ENCODE assay signal across 13 cellular contexts in the genomic region with DNA sequence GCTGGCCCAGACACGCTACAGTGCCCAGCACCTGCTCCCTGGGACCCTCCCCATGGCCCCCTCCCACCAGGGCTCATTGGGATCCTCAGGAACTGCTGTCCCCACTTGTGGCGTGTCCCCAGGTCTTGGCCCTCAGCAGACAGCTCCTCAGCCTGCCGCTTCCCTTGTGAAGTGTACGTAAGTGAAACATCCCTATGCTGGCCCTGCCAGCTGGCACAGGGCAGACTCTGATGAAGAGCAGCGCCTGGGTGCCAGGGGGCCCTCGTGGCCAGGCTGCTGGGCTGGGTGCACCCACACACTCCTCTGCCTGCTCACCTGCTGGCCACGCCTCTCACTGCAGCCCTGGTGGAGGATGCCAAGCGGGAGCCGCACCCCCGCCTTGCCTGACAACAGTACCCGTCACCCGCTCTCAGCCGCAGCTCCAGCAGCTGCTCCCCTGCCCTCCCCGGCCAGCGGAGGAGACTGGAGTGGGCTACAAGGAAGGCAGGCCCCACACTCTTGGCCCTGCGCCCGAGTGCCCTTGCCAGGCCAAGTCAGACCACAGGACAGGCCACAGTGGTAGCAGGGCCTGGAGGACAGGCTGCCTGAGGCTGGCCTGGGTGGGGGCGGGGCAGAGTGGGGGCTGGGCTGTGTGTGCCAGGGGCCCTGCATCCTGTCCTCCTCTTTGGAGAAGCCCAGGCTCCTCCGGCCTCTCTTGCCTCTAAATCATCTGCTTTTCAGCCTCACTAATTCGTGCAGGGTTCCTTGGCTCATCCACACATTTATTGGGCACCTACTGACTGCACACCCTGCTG. TPM values are rescaled to one million over a fixed set of nuclear protein-coding genes. Genes with fewer than 3 reads are reported as not detected.
DNase-seq lines count a peak whose midpoint lies in the region; ATAC-seq and TF ChIP-seq lines count a peak whose summit lies in the region.
"Had no signal": no experiment of that assay in that cellular context is flagged by ENCODE, and none has a peak within 500 bp of the region (broad histone marks: within the 10 kb centered on the region; RNA-seq: fewer than 3 reads in every experiment).

No MANE protein-coding gene starts in this region.

- H3K36me3 ChIP-seq in Panc1 (ENCODE audit: control insufficient read depth, insufficient read depth, low read length) = no peaks in the 10 kb centered on the region
- no peaks in the 10 kb centered on the region for H3K36me3 ChIP-seq in gastrocnemius medialis
- H3K36me3 ChIP-seq: adrenal gland, uterus had no signal

- H3K27me3 ChIP-seq in Panc1 (ENCODE audit: control insufficient read depth, insufficient read depth, low read length) (no peaks in the 10 kb centered on the region), gastrocnemius medialis (no peaks in the 10 kb centered on the region)
- H3K27me3 ChIP-seq: adrenal gland, uterus had no signal

- H3K4me1 ChIP-seq in Panc1 (ENCODE audit: control insufficient read depth, insufficient read depth, low read length) (peaks cover 8% of the 10 kb centered on the region), gastrocnemius medialis (peaks cover 13 to 21% of the 10 kb centered on the region in 2 donors)
- H3K4me1 ChIP-seq: A549, adrenal gland had no signal

- no peak overlapping the region for H3K4me3 ChIP-seq in Panc1 (ENCODE audit: low read depth in 2 of 2, low read length in 2 of 2)
- H3K4me3 ChIP-seq in gastrocnemius medialis = no peak overlapping the region
- H3K4me3 ChIP-seq: A549, adrenal gland, uterus had no signal

- H3K9me3 ChIP-seq in Panc1 (ENCODE audit: control insufficient read depth, insufficient read depth, low read depth, low read length) (no peaks in the 10 kb centered on the region), gastrocnemius medialis (no peaks in the 10 kb centered on the region)
- H3K9me3 ChIP-seq: A549, adrenal gland, uterus had no signal

- ATAC-seq in Panc1 (0 out of 2 replicates have a peak, but pooled peaks have one; percentile 14), left cardiac atrium (peak; percentile 16 to 70), gastrocnemius medialis (no peak)

- no TSS peak for BruUV-seq in Panc1 (replicated peaks; lab: Mats Ljungman, UMichigan)

- no peak for TF ChIP-seq POLR2A in gastrocnemius medialis (IDR thresholded peaks at IDR 0.05)

- CTCF ChIA-PET in Panc1 (lab: Charles Lee) = interaction anchor here (0.6 to 0.7 kb wide), 3 partner anchors 54 to 447 kb away, joined by 3 to 6 read pairs (median 5); no protein-coding TSS in a partner anchor

- in situ Hi-C loops in Panc1 (cut with HindIII; ENCODE audit: low pct_unique_long_range_greater_than_20kb, low sequenced_read_pairs) (loop anchor here (10.0 kb wide), 1 partner anchor 45 kb away; no protein-coding TSS in a partner anchor), gastrocnemius medialis (cut with MboI; ENCODE audit: low sequenced_read_pairs in 4 of 4) (no loop called here)

- POLR2A ChIA-PET in Panc1 (lab: Charles Lee) = interaction anchor here (1.0 kb wide), 1 partner anchor 8 kb away, joined by 9 read pairs; no protein-coding TSS in a partner anchor

- intact Hi-C loops in Panc1 (cut with micrococcal nuclease; ENCODE audit: unreplicated experiment) = no loop called here
- intact Hi-C loops in left cardiac atrium (cut with DNase I) = loop anchor here in 1 of 2 donors (5.0 kb wide), 1 partner anchor 38 kb away; the partner anchor contains the start of gene IGF2
- intact Hi-C loops in gastrocnemius medialis (cut with DNase I; ENCODE audit: low total_unique reads) = no loop called here

- DNase-seq in NCI-H1436 (lab: John Stamatoyannopoulos, UW) = peak; percentile 7
- no peak for DNase-seq in NCI-H1436 treated with DMSO at 0.1 percent for 48 hours (lab: John Stamatoyannopoulos, UW)
- no peak for DNase-seq in Panc1 (ENCODE audit: low read depth, low spot score)
- no peak for DNase-seq in left cardiac atrium
- DNase-seq in gastrocnemius medialis = no peak
- DNase-seq in cerebellar nuclear complex (lab: John Stamatoyannopoulos, UW) = no peak
- no peak for DNase-seq in OCI-M1 (lab: John Stamatoyannopoulos, UW)
- no peak for DNase-seq in stimulated activated CD8-positive, alpha-beta memory T cell treated with anti-CD3 and anti-CD28 coated beads, Interleukin-4, amount 100 ng/mL, for 48 hours
- DNase-seq: NCI-H187; stimulated activated CD4-positive, alpha-beta T cell treated with anti-CD3 and anti-CD28 coated beads, Interleukin-4, amount 100 ng/mL, for 4 hours; uterus had no signal

- TF ChIP-seq CTCF in Panc1 (IDR thresholded peaks at IDR 0.05) (no peak), gastrocnemius medialis (IDR thresholded peaks at IDR 0.05 in 4 of 5, conservative IDR thresholded peaks at IDR 0.05 in 1 of 5) (no peak)

- no peak overlapping the region for H3K27ac ChIP-seq in Panc1 (ENCODE audit: low read length)
- peak overlapping the region; percentile 41 to 77 (median 67) for H3K27ac ChIP-seq in gastrocnemius medialis
- H3K27ac ChIP-seq: A549, uterus had no signal

RNA-seq across cellular contexts. Expression of gene IGF2, which starts 39.5 kb away (rescaled TPM):
- total RNA-seq in Panc1 (2021; ENCODE audit: unreplicated experiment) = 14.5 TPM
- 20.5 TPM for polyA plus RNA-seq in Panc1 (2012; ENCODE audit: insufficient read length)
- 100 to 1,000 TPM in 1 of 2 donors, 10 to 100 TPM in 1; 94.3 to 114 TPM for total RNA-seq in left cardiac atrium
- total RNA-seq in gastrocnemius medialis = 10 to 100 TPM; 21.6 to 42.4 (median 29.2) TPM

Comparison
In these comparisons a context has a peak if more than half of its experiments do, and no peak if none do; other contexts are left out.
1. ATAC-seq: peak in Panc1 (single experiment) and left cardiac atrium (2 of 2); none in gastrocnemius medialis (0 of 2).